In genomic region chr1:35192853-35193664, GRCh38 we compare ENCODE assay signal across 8 cellular contexts. TPM values are rescaled to one million over a fixed set of nuclear protein-coding genes. Genes with fewer than 3 reads are reported as not detected.
DNase-seq lines count a peak whose midpoint lies in the region; ATAC-seq, FAIRE-seq and TF ChIP-seq lines count a peak whose summit lies in the region.

TSS of gene SFPQ (minus strand) at chr1:35193145. CDS start at chr1:35193049, 96 bp downstream.

- H3K9ac ChIP-seq in trophoblast cell (ENCODE audit: low read length) = peak within 1 kb of the TSS; percentile 100

- H2BK5ac ChIP-seq in trophoblast cell (ENCODE audit: low read depth, low read length, poor library complexity) = peak within 1 kb of the TSS; percentile 59

- intact Hi-C loops in cardiac septum (cut with DNase I) = loop anchor here (2.0 to 5.0 kb wide), 2 partner anchors 162 to 364 kb away; partner anchors contain the start of genes KIAA0319L, NCDN and ZMYM6
- intact Hi-C loops in transverse colon (cut with DNase I; ENCODE audit: low total_unique reads) = no loop called here

- DNase-seq in GM12891 (ENCODE audit: insufficient read length, low spot score) (peak; percentile 92), NCI-H1436 treated with DMSO at 0.1 percent for 48 hours (lab: John Stamatoyannopoulos, UW) (peak; percentile 99), T-cell (peak; percentile 91 to 100 (median 96)), cardiac septum (ENCODE audit: low spot score) (peak; percentile 97), trophoblast cell (peak; percentile 96 to 99), transverse colon (peak; percentile 97)

- no peak for TF ChIP-seq EP300 in transverse colon (IDR thresholded peaks at IDR 0.05; ENCODE audit: low read depth)

- peaks cover 21% of the 10 kb centered on the region for H3K79me2 ChIP-seq in trophoblast cell (ENCODE audit: control insufficient read depth, insufficient read depth, low read length, poor library complexity)

- H2AK5ac ChIP-seq in trophoblast cell (ENCODE audit: low read length) = peak within 1 kb of the TSS; percentile 83

- peak within 1 kb of the TSS; percentile 61 for H3K4me2 ChIP-seq in trophoblast cell (ENCODE audit: low read length)

- WGBS in adipose tissue, 3 donors = 0 to 1% (median 1%) methylated on average over 45 to 50 of the region's 50 CpGs
- WGBS in trophoblast cell (ENCODE audit: extremely low coverage, insufficient coverage, insufficient read length) = no CpG with 5 or more reads among the region's 50 CpGs
- WGBS in transverse colon (ENCODE audit: low coverage in 1 of 2), 2 donors = 0 to 1% methylated on average over 2 to 43 of the region's 50 CpGs

- H3K4me1 ChIP-seq in trophoblast cell (ENCODE audit: control insufficient read depth in 1 of 2, insufficient read depth in 2 of 2, low read length in 2 of 2) (peaks cover 2 to 10% of the 10 kb centered on the region in 2 experiments), transverse colon (peaks cover 20 to 39% (median 26%) of the 10 kb centered on the region in 4 donors)

- in situ Hi-C loops in transverse colon (cut with MboI; ENCODE audit: low pct_ligation_motif_present in 1 of 4, low pct_unique_long_range_greater_than_20kb in 1 of 4, low sequenced_read_pairs in 3 of 4) = loop anchor here in 2 of 4 donors (25.0 kb wide), 1 partner anchor 369 kb away; the partner anchor contains the start of genes KIAA0319L (in 2 of the 2), NCDN (in 2 of the 2) and TFAP2E (in 2 of the 2)

- peak within 1 kb of the TSS; percentile 93 for H3K14ac ChIP-seq in trophoblast cell (ENCODE audit: low read length)

- H3K36me3 ChIP-seq in trophoblast cell (ENCODE audit: control insufficient read depth in 1 of 2, insufficient read depth in 2 of 2, low read length in 2 of 2) (peaks cover 15 to 29% of the 10 kb centered on the region in 2 experiments), transverse colon (peaks cover 0 to 29% (median 11%) of the 10 kb centered on the region in 4 donors)

- H2BK120ac ChIP-seq in trophoblast cell (ENCODE audit: insufficient read depth, low read length, poor library complexity) = peak within 1 kb of the TSS; percentile 90

- H4K8ac ChIP-seq in trophoblast cell (ENCODE audit: low read depth, low read length) = peak within 1 kb of the TSS; percentile 98

- H2BK12ac ChIP-seq in trophoblast cell (ENCODE audit: low read length) = no peak within 1 kb of the TSS

- peak; percentile 99 for TF ChIP-seq POLR2A in GM12891 (IDR thresholded peaks at IDR 0.05; ENCODE audit: low read depth, low read length)
- TF ChIP-seq POLR2A in transverse colon (IDR thresholded peaks at IDR 0.05) = peak; percentile 97

- no peak within 1 kb of the TSS for H3K23ac ChIP-seq in trophoblast cell (ENCODE audit: low read length)

- H3K9me3 ChIP-seq in trophoblast cell (ENCODE audit: insufficient read depth, low read depth, low read length) (peaks cover 6% of the 10 kb centered on the region), transverse colon (no peaks in the 10 kb centered on the region)

- POLR2A ChIA-PET in T-cell (lab: Charles Lee) = interaction anchor here (0.5 to 1.0 kb wide), 8 partner anchors 9 to 1197 kb away, joined by 3 to 7 read pairs (median 3); no protein-coding TSS in a partner anchor

- TF ChIP-seq CTCF in transverse colon (IDR thresholded peaks at IDR 0.05) = no peak

- no peaks in the 10 kb centered on the region for H3K27me3 Mint-ChIP-seq in T-cell

- peak within 1 kb of the TSS; percentile 100 for H3K4me3 ChIP-seq in trophoblast cell (ENCODE audit: low read depth, low read length)
- H3K4me3 ChIP-seq in transverse colon = peak within 1 kb of the TSS; percentile 91 to 100 (median 98)

- peak within 1 kb of the TSS; percentile 7 for H2AFZ ChIP-seq in trophoblast cell (ENCODE audit: insufficient read depth, low read length, poor library complexity)

- H4K12ac ChIP-seq in trophoblast cell (ENCODE audit: low read depth, low read length) = peak within 1 kb of the TSS; percentile 78

- peak; percentile 96 for FAIRE-seq in GM12891 (lab: Jason Lieb, UNC)

- peaks cover 42 to 46% (median 43%) of the 10 kb centered on the region in 3 donors for H3K4me1 Mint-ChIP-seq in T-cell

- H3K27ac ChIP-seq in adipose tissue (ENCODE audit: low read depth, low read length) (peak within 1 kb of the TSS; percentile 97), trophoblast cell (ENCODE audit: low read depth, low read length) (peak within 1 kb of the TSS; percentile 96), transverse colon (peak within 1 kb of the TSS; percentile 99 to 100 (median 100))

- no peaks in the 10 kb centered on the region for H3K9me3 Mint-ChIP-seq in T-cell

- peak within 1 kb of the TSS; percentile 94 to 96 for H3K27ac Mint-ChIP-seq in T-cell

- peaks cover 9% of the 10 kb centered on the region for H3K79me1 ChIP-seq in trophoblast cell (ENCODE audit: low read length)

- H4K91ac ChIP-seq in trophoblast cell (ENCODE audit: low read depth, low read length) = peak within 1 kb of the TSS; percentile 97

- H3K18ac ChIP-seq in trophoblast cell (ENCODE audit: low read length) = peak within 1 kb of the TSS; percentile 76

- H3K4me3 Mint-ChIP-seq in T-cell = peak within 1 kb of the TSS; percentile 94 to 95 (median 94)

- no peaks in the 10 kb centered on the region for H3K27me3 ChIP-seq in trophoblast cell (ENCODE audit: insufficient read depth, low read length)
- no peaks in the 10 kb centered on the region for H3K27me3 ChIP-seq in transverse colon

- peak within 1 kb of the TSS; percentile 97 for H3K4ac ChIP-seq in trophoblast cell (ENCODE audit: low read depth, low read length)

- H3K36me3 Mint-ChIP-seq in T-cell = peaks cover 38% of the 10 kb centered on the region

- CTCF ChIA-PET in T-cell (lab: Charles Lee) = interaction anchor here in 1 of 2 donors (1.0 kb wide), 2 partner anchors 9 to 333 kb away, joined by 3 to 4 read pairs; partner anchors contain the start of gene SMIM12

- ATAC-seq in HG02840 (IDR thresholded peaks at IDR 0.05; ENCODE audit: low FRiP score, unreplicated experiment) (peak; percentile 94), T-cell (replicated peaks in 1 of 4) (peak; percentile 86 to 89 (median 88))

TF ChIP-seq in GM12891, 5 proteins besides CTCF, POLR2A, EP300 and RAD21:
- TF ChIP-seq TAF1 (IDR thresholded peaks at IDR 0.05; ENCODE audit: low read depth, low read length) (peak; percentile 98), SPI1 (IDR thresholded peaks at IDR 0.05; ENCODE audit: low read depth, low read length) (no peak), POU2F2 (IDR thresholded peaks at IDR 0.05; ENCODE audit: low read depth, low read length) (peak; percentile 93), POLR2AphosphoS5 (IDR thresholded peaks at IDR 0.05; ENCODE audit: low read depth, low read length) (peak; percentile 100), PAX5 (IDR thresholded peaks at IDR 0.05; ENCODE audit: insufficient read depth, low read length, severe bottlenecking) (no peak)

RNA-seq across cellular contexts. Expression of gene SFPQ, which starts in this region (rescaled TPM):
- polyA plus RNA-seq in GM12891 (2012; ENCODE audit: low read depth, missing spikeins) = 194 TPM
- 100 to 1,000 TPM; 287 to 589 (median 319) TPM for total RNA-seq in T-cell
- 100 to 1,000 TPM in 2 of 3 donors, 10 to 100 TPM in 1; 70.3 to 186 (median 169) TPM for polyA plus RNA-seq in adipose tissue
- total RNA-seq in cardiac septum = 115 TPM
- polyA plus RNA-seq in trophoblast cell (2013) = 227 and 229 TPM in 2 replicates
- 100 to 1,000 TPM; 169 to 431 (median 245) TPM for total RNA-seq in transverse colon

Comparison
In these comparisons a context has a peak if more than half of its experiments do, and no peak if none do; other contexts are left out.
1. Peak in every context shown above with its lines: DNase-seq, ATAC-seq, H3K4me3 ChIP-seq and H3K27ac ChIP-seq.